ENCODE assay signal across 27 cellular contexts in genomic region chr2:24530796-24531195, GRCh38.
"Had no signal": no experiment of that assay in that cellular context is flagged by ENCODE, and none has a peak within 500 bp of the region (broad histone marks: within the 10 kb centered on the region; RNA-seq: fewer than 3 reads in every experiment).

No MANE protein-coding gene starts in this region.

- H3K4me1 ChIP-seq: esophagus squamous epithelium, gastrocnemius medialis, left ventricle myocardium inferior, lower lobe of right lung had no signal

- H3K4me3 ChIP-seq: colonic mucosa, esophagus squamous epithelium, gastrocnemius medialis, heart right ventricle, left ventricle myocardium inferior, lower lobe of right lung had no signal

- ATAC-seq: effector memory CD8-positive, alpha-beta T cell; esophagus mucosa; gastrocnemius medialis; heart right ventricle; left lobe of liver; lower lobe of right lung had no signal

- H3K27me3 ChIP-seq: colonic mucosa, esophagus squamous epithelium, gastrocnemius medialis, heart right ventricle had no signal

- H3K27me3 Mint-ChIP-seq: dendritic cell treated with granulocyte-macrophage colony-stimulating factor and Interleukin-4, amounts not matched to agents 40 ng/mL and 50 ng/mL, for 4 days; effector memory CD8-positive, alpha-beta T cell had no signal

- H3K27ac ChIP-seq: colonic mucosa, epithelial cell of prostate, esophagus squamous epithelium, gastrocnemius medialis, heart right ventricle, left ventricle myocardium inferior, lower lobe of right lung had no signal

- H3K27ac Mint-ChIP-seq: dendritic cell treated with granulocyte-macrophage colony-stimulating factor and Interleukin-4, amounts not matched to agents 40 ng/mL and 50 ng/mL, for 4 days; effector memory CD8-positive, alpha-beta T cell; endodermal cell; mesothelial cell of epicardium had no signal

- H3K9me3 ChIP-seq: colonic mucosa, gastrocnemius medialis had no signal

- DNase-seq: cerebellar nuclear complex; colonic mucosa; cortex of kidney; effector CD8-positive, alpha-beta T cell; effector memory CD8-positive, alpha-beta T cell; endodermal cell; erythroblast; esophagus squamous epithelium; foreskin fibroblast; foreskin melanocyte; gastrocnemius medialis; glutamatergic neuron; head of caudate nucleus; heart right ventricle; hippocampal formation; kidney; kidney glomerular epithelial cell; left ventricle myocardium inferior; lower lobe of right lung; mesenchymal stem cell had no signal

- H3K9me3 Mint-ChIP-seq: effector memory CD8-positive, alpha-beta T cell had no signal

- H3K36me3 ChIP-seq: colonic mucosa, esophagus squamous epithelium, gastrocnemius medialis, heart right ventricle, left ventricle myocardium inferior, lower lobe of right lung had no signal

- FAIRE-seq: endometrium, islet of Langerhans, kidney had no signal

- H3K4me1 Mint-ChIP-seq: endodermal cell, mesothelial cell of epicardium had no signal

- H3K4me3 Mint-ChIP-seq: dendritic cell treated with granulocyte-macrophage colony-stimulating factor and Interleukin-4, amounts not matched to agents 40 ng/mL and 50 ng/mL, for 4 days; endodermal cell; mesothelial cell of epicardium had no signal
